ENCODE assay signal across 8 cellular contexts in genomic region chr20:49712918-49713778, GRCh38. TPM values are rescaled to one million over a fixed set of nuclear protein-coding genes. Genes with fewer than 3 reads are reported as not detected.
DNase-seq lines count a peak whose midpoint lies in the region; ATAC-seq, FAIRE-seq and TF ChIP-seq lines count a peak whose summit lies in the region.

No MANE protein-coding gene starts in this region.

- 0 to 1% methylated on average over 58 to 78 of the region's 78 CpGs for WGBS in pancreas, 2 donors

- intact Hi-C loops in pancreas (cut with DNase I), result no loop called here

- H3K27ac ChIP-seq in pancreas, result peak overlapping the region; percentile 85 to 93 (median 89)

- H3K4me1 Mint-ChIP-seq in glutamatergic neuron (ENCODE audit: low read depth, unreplicated experiment), result peaks cover 21% of the 10 kb centered on the region

- H3K27ac Mint-ChIP-seq in glutamatergic neuron (ENCODE audit: unreplicated experiment), result peak overlapping the region; percentile 90

- no peaks in the 10 kb centered on the region for H3K9me3 ChIP-seq in pancreas

- peaks cover 11 to 27% (median 12%) of the 10 kb centered on the region in 3 donors for H3K4me1 ChIP-seq in pancreas

- ATAC-seq in HG02852 (IDR thresholded peaks at IDR 0.05; ENCODE audit: unreplicated experiment), result peak; percentile 43
- ATAC-seq in pancreas, result peak; percentile 41 to 73 (median 68)

- H3K4me3 ChIP-seq in pancreas, result peak overlapping the region; percentile 86 to 90 (median 88)

- no peaks in the 10 kb centered on the region for H3K36me3 ChIP-seq in pancreas

- no peaks in the 10 kb centered on the region for H3K36me3 Mint-ChIP-seq in glutamatergic neuron (ENCODE audit: unreplicated experiment)

- H3K9me3 Mint-ChIP-seq in glutamatergic neuron (ENCODE audit: unreplicated experiment), result peaks cover 7% of the 10 kb centered on the region

- FAIRE-seq in pancreas (lab: Jason Lieb, UNC), result no peak

- TF ChIP-seq CTCF in glutamatergic neuron (IDR thresholded peaks at IDR 0.05; ENCODE audit: partially characterized antibody, unreplicated experiment) (no peak), pancreas (IDR thresholded peaks at IDR 0.05) (no peak)

- peak overlapping the region; percentile 93 for H3K4me3 Mint-ChIP-seq in glutamatergic neuron (ENCODE audit: unreplicated experiment)

- H3K27me3 Mint-ChIP-seq in glutamatergic neuron (ENCODE audit: unreplicated experiment), result peaks cover 5% of the 10 kb centered on the region

- H3K27me3 ChIP-seq in pancreas, result no peaks in the 10 kb centered on the region

- DNase-seq in NK-92 treated with Interleukin-12 subunit alpha and Interleukin-12 subunit beta, amount 100 ng/mL, for 24 hours (lab: John Stamatoyannopoulos, UW), result peak; percentile 59
- no peak for DNase-seq in NK-92 (lab: John Stamatoyannopoulos, UW; ENCODE audit: unreplicated experiment)
- DNase-seq in NOMO-1 treated with DMSO at 0.1 percent for 48 hours (lab: John Stamatoyannopoulos, UW; ENCODE audit: unreplicated experiment), result peak; percentile 48
- DNase-seq in activated gamma-delta T cell (lab: John Stamatoyannopoulos, UW), result peak; percentile 41
- DNase-seq in glutamatergic neuron, result peak; percentile 54
- peak; percentile 41 to 83 (median 56) for DNase-seq in pancreas
- DNase-seq in mucosa of gallbladder (ENCODE audit: low spot score), result no peak

RNA-seq across cellular contexts. Expression of gene B4GALT5, which starts 0.5 kb away (rescaled TPM):
- total RNA-seq in glutamatergic neuron (ENCODE audit: unreplicated experiment) (61.3 TPM), pancreas (10 to 100 TPM in 3 of 6 donors, 1 to 10 TPM in 3; 7.4 to 28.2 (median 9.6) TPM), mucosa of gallbladder (62.2 TPM)
- 1 to 10 TPM; 5.1 to 7.7 TPM for polyA plus RNA-seq in pancreas

Comparison
In these comparisons a context has a peak if more than half of its experiments do, and no peak if none do; other contexts are left out.
1. DNase-seq: peak in NK-92 treated with Interleukin-12 subunit alpha and Interleukin-12 subunit beta, amount 100 ng/mL, for 24 hours (single experiment), NOMO-1 treated with DMSO at 0.1 percent for 48 hours (single experiment), activated gamma-delta T cell (single experiment), glutamatergic neuron (single experiment) and pancreas (6 of 6); none in NK-92 (single experiment) and mucosa of gallbladder (single experiment).